8 cellular contexts compared by ENCODE assay signal in genomic region chr16:88558457-88559442, GRCh38. TPM values are rescaled to one million over a fixed set of nuclear protein-coding genes. Genes with fewer than 3 reads are reported as not detected.
DNase-seq lines count a peak whose midpoint lies in the region; ATAC-seq and TF ChIP-seq lines count a peak whose summit lies in the region.

No MANE protein-coding gene starts in this region.

- peaks cover 7% of the 10 kb centered on the region for H3K4me1 Mint-ChIP-seq in brain

- ATAC-seq in HG02852 (IDR thresholded peaks at IDR 0.05; ENCODE audit: unreplicated experiment), result no peak

- POLR2A ChIA-PET in AG04449 (lab: Yijun Ruan, JAX), result interaction anchor here (0.5 kb wide), 1 partner anchor 124 kb away, joined by 3 read pairs; no protein-coding TSS in a partner anchor

- no peak overlapping the region for H3K4me3 Mint-ChIP-seq in brain

- peaks cover 12% of the 10 kb centered on the region for H3K27me3 Mint-ChIP-seq in brain

- H3K4me3 ChIP-seq in AG04449 (ENCODE audit: low read depth, low read length), result no peak overlapping the region

- peak overlapping the region in 1 of 5 experiments; percentile 63 for H3K27ac Mint-ChIP-seq in brain

- peaks cover 0 to 2% (median 0%) of the 10 kb centered on the region in 5 experiments for H3K9me3 Mint-ChIP-seq in brain

- DNase-seq in AG04449 (ENCODE audit: low read depth, low spot score) (no peak), NCI-H524 treated with DMSO at 0.1 percent for 48 hours (lab: John Stamatoyannopoulos, UW) (peak; percentile 18), kidney tubule cell (ENCODE audit: low spot score) (peak; percentile 66), ureter (ENCODE audit: low spot score) (peak; percentile 63)
- no peak for DNase-seq in NK-92 treated with Interleukin-12 subunit alpha and Interleukin-12 subunit beta, amount 100 ng/mL, for 24 hours (lab: John Stamatoyannopoulos, UW)

- TF ChIP-seq CTCF in AG04449 (IDR thresholded peaks at IDR 0.05; ENCODE audit: insufficient read depth, low read length, missing control alignments) (peak; percentile 43), GM12872 (IDR thresholded peaks at IDR 0.05; ENCODE audit: insufficient read depth, low read depth, low read length) (peak; percentile 48; the same call in 2 of the 3 replicates), brain (conservative IDR thresholded peaks at IDR 0.05) (peak; percentile 26 to 54)

- CTCF ChIA-PET in AG04449 (lab: Yijun Ruan, JAX), result interaction anchor here (0.7 to 2.6 kb wide), 4 partner anchors 9 to 23 kb away, joined by 3 to 11 read pairs (median 4); partner anchors contain the start of gene ZC3H18

- no peaks in the 10 kb centered on the region for H3K36me3 Mint-ChIP-seq in brain

RNA-seq across cellular contexts. Expression of gene ZC3H18, which starts 11.5 kb away (rescaled TPM):
- 61.8 TPM for polyA plus RNA-seq in brain (ENCODE audit: insufficient read depth, low read depth, low replicate concordance)
- 47.3 TPM for total RNA-seq in ureter

Comparison
In these comparisons a context has a peak if more than half of its experiments do, and no peak if none do; other contexts are left out.
1. DNase-seq: peak in NCI-H524 treated with DMSO at 0.1 percent for 48 hours (single experiment), kidney tubule cell (single experiment) and ureter (single experiment); none in AG04449 (single experiment) and NK-92 treated with Interleukin-12 subunit alpha and Interleukin-12 subunit beta, amount 100 ng/mL, for 24 hours (single experiment).
2. Peak in every context shown above with its lines, with median percentiles within 50 percentile points of each other: CTCF ChIP-seq.